Comparison of ENCODE assay signal across 11 cellular contexts in genomic region chr14:36068777-36069534, GRCh38.
A peak's percentile ranks its signal among the peaks of the same experiment; 100 is the strongest.
DNase-seq lines count a peak whose midpoint lies in the region; ATAC-seq, FAIRE-seq and TF ChIP-seq lines count a peak whose summit lies in the region.
"Had no signal": no experiment of that assay in that cellular context is flagged by ENCODE, and none has a peak within 500 bp of the region (broad histone marks: within the 10 kb centered on the region; RNA-seq: fewer than 3 reads in every experiment).

No MANE protein-coding gene starts in this region.

- CTCF ChIA-PET in GM12878 (lab: Yijun Ruan, JAX), result interaction anchor here (0.7 to 10.4 kb wide), 51 partner anchors 9 to 873 kb away, joined by 3 to 224 read pairs (median 4); partner anchors contain the start of gene MBIP
- CTCF ChIA-PET in CD4-positive, alpha-beta memory T cell (lab: Charles Lee; ENCODE audit: partially characterized antibody), result interaction anchor here (0.6 to 3.3 kb wide), 9 partner anchors 9 to 630 kb away, joined by 3 to 22 read pairs (median 5); no protein-coding TSS in a partner anchor

- H4K20me1 ChIP-seq in GM12878 (ENCODE audit: control insufficient read depth, insufficient read depth) (no peaks in the 10 kb centered on the region), osteoblast (ENCODE audit: insufficient read depth, low read length) (no peaks in the 10 kb centered on the region)

- BruUV-seq in GM12878 (replicated peaks; lab: Mats Ljungman, UMichigan), result no TSS peak

- H3K27ac ChIP-seq in GM12878 (ENCODE audit: control insufficient read depth, insufficient read depth), result no peak overlapping the region
- H3K27ac ChIP-seq in osteoblast (ENCODE audit: low read depth, low read length), result no peak overlapping the region
- no peak overlapping the region for H3K27ac ChIP-seq in CD4-positive, alpha-beta memory T cell (ENCODE audit: low read depth, low read length)

- intact Hi-C loops in GM12878 (cut with micrococcal nuclease; ENCODE audit: unreplicated experiment), result loop anchor here (1.0 to 2.0 kb wide), 2 partner anchors 106 to 186 kb away; no protein-coding TSS in a partner anchor
- intact Hi-C loops in CD4-positive, alpha-beta memory T cell (cut with micrococcal nuclease), result loop anchor here (1.0 kb wide), 2 partner anchors 186 to 190 kb away; no protein-coding TSS in a partner anchor

- peaks cover 10 to 16% of the 10 kb centered on the region in 2 donors for H3K27me3 Mint-ChIP-seq in CD4-positive, alpha-beta memory T cell

- no peak overlapping the region for H3K27ac Mint-ChIP-seq in CD4-positive, alpha-beta memory T cell
- H3K27ac Mint-ChIP-seq: activated naive CD8-positive, alpha-beta T cell treated with anti-CD3 and anti-CD28 coated beads, Interleukin-2, amount 10 ng/mL, durations not matched to agents 7 days and 5 days; stimulated activated naive B cell treated with anti-CD40 and anti-IgM and Interleukin-4, amounts not matched to agents 10 μg/mL and 1 μg/mL and 100 μg/mL, for 72 hours had no signal

- H3K9me3 ChIP-seq in GM12878 (replicated peaks; ENCODE audit: control insufficient read depth, insufficient read depth, low read length), result no peaks in the 10 kb centered on the region
- no peaks in the 10 kb centered on the region for H3K9me3 ChIP-seq in osteoblast (ENCODE audit: low read depth, low read length)
- no peaks in the 10 kb centered on the region for H3K9me3 ChIP-seq in CD4-positive, alpha-beta memory T cell (ENCODE audit: control insufficient read depth in 1 of 2, low read length in 2 of 2)

- H3K79me2 ChIP-seq in GM12878 (ENCODE audit: control insufficient read depth, insufficient read depth, low read length) (no peaks in the 10 kb centered on the region), osteoblast (ENCODE audit: insufficient read depth, low read length) (no peaks in the 10 kb centered on the region)

- TF ChIP-seq CTCF in GM12878 (IDR thresholded peaks at IDR 0.05 in 2 of 3, conservative IDR thresholded peaks at IDR 0.05 in 1 of 3; ENCODE audit: control insufficient read depth in 2 of 3, extremely low read depth in 1 of 3, insufficient read depth in 1 of 3, low read depth in 3 of 3, low read length in 3 of 3) (no peak), osteoblast (IDR thresholded peaks at IDR 0.05; ENCODE audit: extremely low read depth, low read depth, low read length) (no peak)

- no peaks in the 10 kb centered on the region for H3K36me3 Mint-ChIP-seq in CD4-positive, alpha-beta memory T cell
- H3K36me3 Mint-ChIP-seq: activated naive CD8-positive, alpha-beta T cell treated with anti-CD3 and anti-CD28 coated beads, Interleukin-2, amount 10 ng/mL, durations not matched to agents 7 days and 5 days; stimulated activated naive B cell treated with anti-CD40 and anti-IgM and Interleukin-4, amounts not matched to agents 10 μg/mL and 1 μg/mL and 100 μg/mL, for 72 hours had no signal

- no peaks in the 10 kb centered on the region for H3K27me3 ChIP-seq in GM12878 (replicated peaks in 1 of 2; ENCODE audit: control insufficient read depth in 2 of 2, insufficient read depth in 2 of 2, low read length in 1 of 2)
- H3K27me3 ChIP-seq in osteoblast (ENCODE audit: insufficient read depth, low read length), result no peaks in the 10 kb centered on the region
- no peaks in the 10 kb centered on the region for H3K27me3 ChIP-seq in CD4-positive, alpha-beta memory T cell (ENCODE audit: insufficient read depth, low read length)

- H3K4me3 ChIP-seq in GM12878 (no peak overlapping the region), osteoblast (ENCODE audit: insufficient read depth, low read length) (no peak overlapping the region)
- no peak overlapping the region for H3K4me3 ChIP-seq in CD4-positive, alpha-beta memory T cell (ENCODE audit: low read length in 2 of 2)

- ATAC-seq in HG03378 (IDR thresholded peaks at IDR 0.05; ENCODE audit: unreplicated experiment) (peak; percentile 4), GM12878 (peak; percentile 9; the same call in 2 of the 3 replicates), HG03139 (IDR thresholded peaks at IDR 0.05; ENCODE audit: unreplicated experiment) (no peak)

- FAIRE-seq in GM12878 (lab: Jason Lieb, UNC), result no peak
- FAIRE-seq: TTC549 had no signal

- POLR2A ChIA-PET in GM12878 (lab: Charles Lee), result interaction anchor here (0.7 to 1.4 kb wide), 2 partner anchors 186 to 304 kb away, joined by 3 to 4 read pairs; no protein-coding TSS in a partner anchor
- POLR2A ChIA-PET in CD4-positive, alpha-beta memory T cell (lab: Charles Lee; ENCODE audit: partially characterized antibody), result no interaction called here

- H3K4me1 ChIP-seq in GM12878 (ENCODE audit: control insufficient read depth, insufficient read depth, low read length) (no peaks in the 10 kb centered on the region), osteoblast (ENCODE audit: insufficient read depth, low read length) (peaks cover 9% of the 10 kb centered on the region)
- no peaks in the 10 kb centered on the region for H3K4me1 ChIP-seq in CD4-positive, alpha-beta memory T cell (ENCODE audit: insufficient read depth, low read length)

- no peak for TF ChIP-seq RAD21 in GM12878 (IDR thresholded peaks at IDR 0.05; ENCODE audit: insufficient read depth, low read depth, low read length)

- H3K4me2 ChIP-seq in GM12878 (ENCODE audit: control insufficient read depth, insufficient read depth) (no peak overlapping the region), osteoblast (ENCODE audit: insufficient read depth, low read length) (peak overlapping the region; percentile 16)

- no peak overlapping the region for H3K4me3 Mint-ChIP-seq in CD4-positive, alpha-beta memory T cell
- H3K4me3 Mint-ChIP-seq: activated naive CD8-positive, alpha-beta T cell treated with anti-CD3 and anti-CD28 coated beads, Interleukin-2, amount 10 ng/mL, durations not matched to agents 7 days and 5 days; stimulated activated naive B cell treated with anti-CD40 and anti-IgM and Interleukin-4, amounts not matched to agents 10 μg/mL and 1 μg/mL and 100 μg/mL, for 72 hours had no signal

- H3K36me3 ChIP-seq in GM12878 (ENCODE audit: control insufficient read depth in 2 of 2, insufficient read depth in 2 of 2, low read length in 1 of 2), result no peaks in the 10 kb centered on the region
- H3K36me3 ChIP-seq in osteoblast (ENCODE audit: insufficient read depth, low read length), result no peaks in the 10 kb centered on the region
- no peaks in the 10 kb centered on the region for H3K36me3 ChIP-seq in CD4-positive, alpha-beta memory T cell (ENCODE audit: insufficient read depth, low read length)

- no peaks in the 10 kb centered on the region for H3K4me1 Mint-ChIP-seq in CD4-positive, alpha-beta memory T cell
- H3K4me1 Mint-ChIP-seq: activated naive CD8-positive, alpha-beta T cell treated with anti-CD3 and anti-CD28 coated beads, Interleukin-2, amount 10 ng/mL, durations not matched to agents 7 days and 5 days had no signal

- DNase-seq in ELR (ENCODE audit: low read depth) (peak; percentile 23), GM12878 (ENCODE audit: low read depth, low spot score) (no peak), osteoblast (ENCODE audit: insufficient read length, low spot score, missing footprints) (peak; percentile 77)
- no peak for DNase-seq in CD4-positive, alpha-beta memory T cell
- no peak for DNase-seq in activated CD4-positive, CD25-positive, alpha-beta regulatory T cell treated with anti-CD3 and anti-CD28 coated beads, Interleukin-2, amount 50 U/mL, for 72 hours
- no peak for DNase-seq in stimulated activated CD4-positive, alpha-beta T cell treated with anti-CD3 and anti-CD28 coated beads, Interleukin-4, amount 100 ng/mL, for 4 hours
- DNase-seq: activated naive CD8-positive, alpha-beta T cell treated with anti-CD3 and anti-CD28 coated beads, Interleukin-2, amount 10 ng/mL, durations not matched to agents 7 days and 5 days; stimulated activated naive B cell treated with anti-CD40 and anti-IgM and Interleukin-4, amounts not matched to agents 10 μg/mL and 1 μg/mL and 100 μg/mL, for 72 hours had no signal

- no peaks in the 10 kb centered on the region for H3K9me3 Mint-ChIP-seq in CD4-positive, alpha-beta memory T cell
- H3K9me3 Mint-ChIP-seq: activated naive CD8-positive, alpha-beta T cell treated with anti-CD3 and anti-CD28 coated beads, Interleukin-2, amount 10 ng/mL, durations not matched to agents 7 days and 5 days; stimulated activated naive B cell treated with anti-CD40 and anti-IgM and Interleukin-4, amounts not matched to agents 10 μg/mL and 1 μg/mL and 100 μg/mL, for 72 hours had no signal

- RAD21 ChIA-PET in GM12878 (lab: Charles Lee; ENCODE audit: unreplicated experiment), result interaction anchor here (0.9 to 4.5 kb wide), 12 partner anchors 14 to 873 kb away, joined by 3 to 65 read pairs (median 4); no protein-coding TSS in a partner anchor

- no peak for TF ChIP-seq POLR2A in GM12878 (IDR thresholded peaks at IDR 0.05; ENCODE audit: low read depth, low read length)

- no peak overlapping the region for H2AFZ ChIP-seq in GM12878 (ENCODE audit: control insufficient read depth, low read depth, low read length)
- no peak overlapping the region for H2AFZ ChIP-seq in osteoblast (ENCODE audit: low read length)

- in situ Hi-C loops in GM12878 (cut with MboI), result loop anchor here (5.0 to 10.0 kb wide), 3 partner anchors 187 to 536 kb away; no protein-coding TSS in a partner anchor

- no peak for TF ChIP-seq EP300 in GM12878 (IDR thresholded peaks at IDR 0.05; ENCODE audit: borderline replicate concordance in 1 of 2, control insufficient read depth in 1 of 2, low read depth in 2 of 2, low read length in 2 of 2)

- 69% methylated on average over 11 of the region's 11 CpGs for WGBS in GM12878 (ENCODE audit: insufficient coverage, insufficient replicate concordance, low lambda C conversion rate, missing lambda C conversion rate)

- H3K9ac ChIP-seq in GM12878 (ENCODE audit: control insufficient read depth, insufficient read depth, low read length), result no peak overlapping the region

- SMC1A ChIA-PET in GM12878 (lab: Charles Lee; ENCODE audit: uncharacterized antibody, unreplicated experiment), result interaction anchor here (0.9 to 6.4 kb wide), 16 partner anchors 9 to 873 kb away, joined by 3 to 83 read pairs (median 7); no protein-coding TSS in a partner anchor

TF ChIP-seq in GM12878, 131 proteins besides CTCF, POLR2A, EP300 and RAD21:
- TF ChIP-seq MEF2B (IDR thresholded peaks at IDR 0.05; ENCODE audit: partially characterized antibody, poor library complexity, severe bottlenecking), result peak; percentile 25
- peak; percentile 79 for TF ChIP-seq RAD51 (IDR thresholded peaks at IDR 0.05)
- no peak for TF ChIP-seq CBX5 (IDR thresholded peaks at IDR 0.05; ENCODE audit: low read depth)
- no peak for TF ChIP-seq FOXK2 (IDR thresholded peaks at IDR 0.05)
- no peak for TF ChIP-seq CHD2 (IDR thresholded peaks at IDR 0.05; ENCODE audit: borderline replicate concordance, low read depth, low read length)

Comparison
In these comparisons a context has a peak if more than half of its experiments do, and no peak if none do; other contexts are left out.
1. DNase-seq: peak in ELR (single experiment) and osteoblast (single experiment); none in GM12878 (single experiment), CD4-positive, alpha-beta memory T cell (0 of 5), activated CD4-positive, CD25-positive, alpha-beta regulatory T cell treated with anti-CD3 and anti-CD28 coated beads, Interleukin-2, amount 50 U/mL, for 72 hours (single experiment) and stimulated activated CD4-positive, alpha-beta T cell treated with anti-CD3 and anti-CD28 coated beads, Interleukin-4, amount 100 ng/mL, for 4 hours (0 of 2).